ENCODE assay signal across 1 cellular context in genomic region chr10:47182934-47183725, GRCh38.
TF ChIP-seq lines count a peak whose summit lies in the region.

No MANE protein-coding gene starts in this region.

TF ChIP-seq in HepG2, 621 proteins besides CTCF, POLR2A, EP300 and RAD21 (continued from another document):
- TF ChIP-seq PAXIP1 (CRISPR knock-in tag; conservative IDR thresholded peaks at IDR 0.05) (0 out of 2 replicates have a peak, but pooled peaks have one; percentile 13), FOXO4 (CRISPR knock-in tag; conservative IDR thresholded peaks at IDR 0.05) (no peak), TFAP4 (IDR thresholded peaks at IDR 0.05; ENCODE audit: borderline replicate concordance, low read depth) (peak; percentile 73)
